In genomic region chr10:19048479-19048878, GRCh38 we compare ENCODE assay signal across 1 cellular context.
TF ChIP-seq lines count a peak whose summit lies in the region.

Gene MALRD1 (plus strand): TSS chr10:19048801. CDS start chr10:19048939, 138 bp downstream.

TF ChIP-seq in H1, 55 proteins besides CTCF, POLR2A, EP300 and RAD21 (continued from another document):
- TF ChIP-seq CTBP2 (IDR thresholded peaks at IDR 0.05; ENCODE audit: borderline replicate concordance, insufficient read depth, insufficient read length, low read length) (no peak), BCL11A (IDR thresholded peaks at IDR 0.05; ENCODE audit: low read depth in 2 of 2, low read length in 2 of 2) (no peak)
